ENCODE assay signal across 20 cellular contexts in genomic region chr3:63295806-63296205, GRCh38. TPM values are rescaled to one million over a fixed set of nuclear protein-coding genes. Genes with fewer than 3 reads are reported as not detected.
DNase-seq lines count a peak whose midpoint lies in the region; ATAC-seq, FAIRE-seq and TF ChIP-seq lines count a peak whose summit lies in the region.
"Had no signal": no experiment of that assay in that cellular context is flagged by ENCODE, and none has a peak within 500 bp of the region (broad histone marks: within the 10 kb centered on the region; RNA-seq: fewer than 3 reads in every experiment).

No MANE protein-coding gene starts in this region.

- no peaks in the 10 kb centered on the region for H3K4me1 ChIP-seq in pancreas
- no peaks in the 10 kb centered on the region for H3K4me1 ChIP-seq in prostate gland (replicated peaks)
- H3K4me1 ChIP-seq: A549 had no signal

- H3K4me3 ChIP-seq in pancreas (no peak overlapping the region), prostate gland (no peak overlapping the region)
- H3K4me3 ChIP-seq: A549, GM12878 had no signal

- peak; percentile 75 to 80 for DNase-seq in cerebellar nuclear complex (lab: John Stamatoyannopoulos, UW)
- peak in 4 of 6 donors; percentile 13 to 30 (median 19) for DNase-seq in pancreas
- no peak for DNase-seq in erythroblast (lab: John Stamatoyannopoulos, UW)
- DNase-seq in prostate gland (ENCODE audit: low spot score) = no peak
- DNase-seq: CD8-positive, alpha-beta T cell; COR-L47; GOT3; H9; IMR-90 had no signal

- peak overlapping the region; percentile 60 for H3K27ac ChIP-seq in VCaP
- H3K27ac ChIP-seq in pancreas = no peak overlapping the region
- no peak overlapping the region for H3K27ac ChIP-seq in prostate gland
- H3K27ac ChIP-seq: A549 had no signal

- H3K27me3 ChIP-seq in pancreas (no peaks in the 10 kb centered on the region), prostate gland (replicated peaks; ENCODE audit: insufficient read depth) (no peaks in the 10 kb centered on the region)

- no peak for FAIRE-seq in pancreas (lab: Jason Lieb, UNC)
- FAIRE-seq: A549, D721Med, GM12878, GM18507 had no signal

- TF ChIP-seq CTCF in VCaP (conservative IDR thresholded peaks at IDR 0.05) (no peak), pancreas (IDR thresholded peaks at IDR 0.05) (no peak), prostate gland (IDR thresholded peaks at IDR 0.05) (no peak)

- H3K9me3 ChIP-seq in pancreas (no peaks in the 10 kb centered on the region), prostate gland (no peaks in the 10 kb centered on the region)
- H3K9me3 ChIP-seq: A549 had no signal

- ATAC-seq in pancreas (peak; percentile 66 to 94 (median 80)), GM18858 (IDR thresholded peaks at IDR 0.05; ENCODE audit: unreplicated experiment) (no peak)
- ATAC-seq: A549; CD8-positive, alpha-beta T cell; GM12878 had no signal

- intact Hi-C loops in pancreas (cut with DNase I) = no loop called here
- intact Hi-C loops in prostate gland (cut with DNase I) = no loop called here

- TF ChIP-seq POLR2A in erythroblast (IDR thresholded peaks at IDR 0.05; ENCODE audit: low read length) = no peak
- no peak for TF ChIP-seq POLR2A in prostate gland (IDR thresholded peaks at IDR 0.05)

- H3K36me3 ChIP-seq in pancreas (no peaks in the 10 kb centered on the region), prostate gland (no peaks in the 10 kb centered on the region)

RNA-seq across cellular contexts. Expression of gene SYNPR, which starts 17.7 kb away (rescaled TPM):
- total RNA-seq in pancreas (1 to 10 TPM in 1 of 6 donors, under 1 TPM in 1, not detected in 4; 0.31 to 1.4 TPM), prostate gland (not detected)
- polyA plus RNA-seq in pancreas = not detected
- total RNA-seq: CD8-positive, alpha-beta T cell; Daoy; GM12878; HT-29; IMR-90 had no signal
- polyA plus RNA-seq: A549, AG04450, BJ, CD14-positive monocyte, GM12878, IMR-90 had no signal

Comparison
In these comparisons a context has a peak if more than half of its experiments do, and no peak if none do; other contexts are left out.
1. DNase-seq: peak in cerebellar nuclear complex (2 of 2) and pancreas (4 of 6); none in erythroblast (0 of 2) and prostate gland (single experiment).